ENCODE assay signal across 21 cellular contexts in genomic region chr6:22392711-22393110, GRCh38.
"Had no signal": no experiment of that assay in that cellular context is flagged by ENCODE, and none has a peak within 500 bp of the region (broad histone marks: within the 10 kb centered on the region; RNA-seq: fewer than 3 reads in every experiment).

No MANE protein-coding gene starts in this region.

- H3K36me3 ChIP-seq: breast epithelium, tibial nerve had no signal

- H3K9me3 ChIP-seq: breast epithelium had no signal

- H3K27me3 ChIP-seq: breast epithelium, tibial nerve had no signal

- ATAC-seq: activated CD4-positive, CD25-positive, alpha-beta regulatory T cell treated with anti-CD3 and anti-CD28 coated beads, Interleukin-2, amount 50 U/mL, for 24 hours; activated naive CD4-positive, alpha-beta T cell treated with anti-CD3 and anti-CD28 coated beads, Interleukin-2, amount 50 U/mL, for 72 hours; activated T-cell treated with anti-CD3 and anti-CD28 coated beads, Interleukin-2, amount 50 U/mL, for 72 hours; left lobe of liver had no signal

- H3K4me3 ChIP-seq: breast epithelium, tibial nerve had no signal

- DNase-seq: activated CD4-positive, alpha-beta T cell treated with anti-CD3 and anti-CD28 coated beads, Interleukin-2, amount 50 U/mL, for 1 hour; activated CD8-positive, alpha-beta memory T cell treated with anti-CD3 and anti-CD28 coated beads for 24 hours; activated CD8-positive, alpha-beta memory T cell treated with anti-CD3 and anti-CD28 coated beads, Interleukin-2, amount 50 U/mL, for 48 hours; activated effector memory CD4-positive, alpha-beta T cell treated with anti-CD3 and anti-CD28 coated beads, Interleukin-2, amount 50 U/mL, for 16 hours; activated T-cell treated with anti-CD3 and anti-CD28 coated beads, Interleukin-2, amount 50 U/mL, for 72 hours; amygdala; cortex of kidney; effector CD4-positive, alpha-beta T cell; hippocampal formation; occipital lobe; retina; stimulated activated CD4-positive, alpha-beta T cell treated with anti-CD3 and anti-CD28 coated beads, Interleukin-12 subunit alpha, Interleukin-12 subunit beta, amount 100 ng/mL, for 4 hours; stimulated activated CD4-positive, alpha-beta T cell treated with anti-CD3 and anti-CD28 coated beads, Interleukin-1b, Interleukin-23, amount 100 ng/mL, for 48 hours; stimulated activated CD8-positive, alpha-beta memory T cell treated with anti-CD3 and anti-CD28 coated beads, Interleukin-4, amount 100 ng/mL, for 48 hours; stimulated activated naive CD4-positive, alpha-beta T cell treated with Interleukin-2 at 50 U/mL for 16 hours; substantia nigra had no signal

- H3K27ac ChIP-seq: breast epithelium, tibial nerve had no signal

- H3K4me1 ChIP-seq: breast epithelium, tibial nerve had no signal
